In the genomic region with DNA sequence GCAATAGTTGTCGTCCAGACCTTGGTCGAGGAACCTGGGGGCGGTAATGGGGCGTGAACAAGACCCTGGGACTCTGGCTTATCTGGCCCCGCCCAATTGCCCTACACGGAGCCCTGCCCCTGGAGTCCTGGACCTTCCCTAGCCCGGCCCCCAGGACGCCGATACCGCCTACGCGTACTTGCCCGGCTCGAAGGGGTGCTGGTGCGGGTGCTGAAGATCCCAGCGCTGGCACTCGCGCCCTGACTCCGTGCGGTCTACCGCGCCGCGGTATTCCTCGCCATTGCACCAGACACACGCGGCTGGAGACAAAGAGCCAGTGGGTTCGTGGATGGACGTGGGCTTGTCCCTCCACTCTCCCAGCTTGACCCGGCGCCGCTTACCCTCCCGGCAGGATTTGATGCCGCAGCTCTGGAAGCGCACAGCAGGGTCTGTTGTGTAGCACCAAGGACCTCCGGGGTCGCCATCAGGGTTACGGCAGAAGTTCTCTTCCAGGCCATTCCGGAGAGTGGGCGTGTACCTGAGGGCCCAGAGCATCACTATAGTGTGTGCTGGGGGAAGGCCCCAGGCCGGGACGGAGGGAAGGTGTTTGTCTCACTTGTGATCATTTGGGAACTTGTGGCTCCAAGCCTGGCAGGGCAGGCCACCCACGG, we compare ENCODE assay signal across 8 cellular contexts. TPM values are rescaled to one million over a fixed set of nuclear protein-coding genes. Genes with fewer than 3 reads are reported as not detected.
DNase-seq lines count a peak whose midpoint lies in the region; FAIRE-seq and TF ChIP-seq lines count a peak whose summit lies in the region.
"Not testable (repeated sequence)": the region's sequence is repeated elsewhere in the genome, so short reads cannot be mapped to it uniquely, and the experiment has no call there.

No MANE protein-coding gene starts in this region.

- intact Hi-C loops in A673 (cut with micrococcal nuclease; ENCODE audit: unreplicated experiment); esophagus muscularis mucosa (cut with DNase I): not testable (repeated sequence)

- FAIRE-seq in astrocyte (lab: Jason Lieb, UNC): not testable (repeated sequence)

- H3K79me2 ChIP-seq in astrocyte (ENCODE audit: insufficient read depth, low read length) (peaks cover 20% of the 10 kb centered on the region), neural progenitor cell (ENCODE audit: low read depth) (peaks cover 13% of the 10 kb centered on the region)

- peaks cover 9 to 17% (median 13%) of the 10 kb centered on the region in 3 donors for H3K4me1 Mint-ChIP-seq in IgD-negative memory B cell
- not testable (repeated sequence) for H3K4me1 Mint-ChIP-seq in astrocyte (ENCODE audit: low read depth, unreplicated experiment)
- peaks cover 32 to 43% of the 10 kb centered on the region in 2 donors for H3K4me1 Mint-ChIP-seq in immature natural killer cell
- H3K4me1 Mint-ChIP-seq in neural progenitor cell: peaks cover 20% of the 10 kb centered on the region

- H2AFZ ChIP-seq in astrocyte (ENCODE audit: low read depth, low read length): peak overlapping the region; percentile 63
- peak overlapping the region; percentile 27 for H2AFZ ChIP-seq in neural progenitor cell (replicated peaks)

- peak overlapping the region; percentile 31 for H3K9ac ChIP-seq in astrocyte (ENCODE audit: low read length)
- not testable (repeated sequence) for H3K9ac ChIP-seq in neural progenitor cell

- not testable (repeated sequence) for TF ChIP-seq EP300 in esophagus muscularis mucosa (IDR thresholded peaks at IDR 0.05)

- not testable (repeated sequence) for H3K27me3 ChIP-seq in A673 (replicated peaks; ENCODE audit: insufficient read depth, low read depth, low read length, poor library complexity); astrocyte (ENCODE audit: insufficient read depth, low read length)
- H3K27me3 ChIP-seq in esophagus muscularis mucosa (peaks cover 0 to 35% (median 7%) of the 10 kb centered on the region in 4 donors), neural progenitor cell (peaks cover 19% of the 10 kb centered on the region)

- peaks cover 19% of the 10 kb centered on the region for H3F3A ChIP-seq in neural progenitor cell (ENCODE audit: low read depth)

- H3K4me1 ChIP-seq in A673 (ENCODE audit: insufficient read depth, low read length, poor library complexity, severe bottlenecking); neural progenitor cell: not testable (repeated sequence)
- H3K4me1 ChIP-seq in astrocyte (ENCODE audit: insufficient read depth, low read length): peaks cover 11% of the 10 kb centered on the region
- H3K4me1 ChIP-seq in esophagus muscularis mucosa: peaks cover 30 to 50% (median 45%) of the 10 kb centered on the region in 4 donors

- H3K4me3 Mint-ChIP-seq in IgD-negative memory B cell (peak overlapping the region; percentile 71 to 96 (median 78)), astrocyte (ENCODE audit: unreplicated experiment) (peak overlapping the region; percentile 73), immature natural killer cell (peak overlapping the region in 4 of 5 donors; percentile 27 to 55 (median 34)), neural progenitor cell (peak overlapping the region; percentile 71)

- CTCF ChIA-PET in A673 (lab: Charles Lee): not testable (repeated sequence)

- TF ChIP-seq POLR2A in esophagus muscularis mucosa (IDR thresholded peaks at IDR 0.05; ENCODE audit: low read depth): not testable (repeated sequence)

- H3K4me3 ChIP-seq in A673 (ENCODE audit: low read depth, low read length, poor library complexity, severe bottlenecking): peak overlapping the region; percentile 12
- H3K4me3 ChIP-seq in astrocyte (ENCODE audit: insufficient read depth, low read depth, low read length): peak overlapping the region; percentile 10
- H3K4me3 ChIP-seq in esophagus muscularis mucosa: peak overlapping the region; percentile 23 to 49 (median 26)
- H3K4me3 ChIP-seq in neural progenitor cell: peak overlapping the region; percentile 41

- peak overlapping the region; percentile 74 for H3K4me2 ChIP-seq in astrocyte (ENCODE audit: low read length)
- H3K4me2 ChIP-seq in neural progenitor cell: peak overlapping the region; percentile 68

- H3K27ac Mint-ChIP-seq in IgD-negative memory B cell (peak overlapping the region in 2 of 3 donors; percentile 13 to 88), astrocyte (ENCODE audit: unreplicated experiment) (peak overlapping the region; percentile 58), immature natural killer cell (peak overlapping the region in 2 of 6 donors; percentile 7 to 58)
- not testable (repeated sequence) for H3K27ac Mint-ChIP-seq in neural progenitor cell

- not testable (repeated sequence) for H3K27me3 Mint-ChIP-seq in IgD-negative memory B cell; astrocyte (ENCODE audit: low read depth, unreplicated experiment); neural progenitor cell (ENCODE audit: insufficient read depth, low read depth)
- H3K27me3 Mint-ChIP-seq in immature natural killer cell (ENCODE audit: low read depth in 3 of 3): peaks cover 8 to 14% (median 9%) of the 10 kb centered on the region in 3 donors

- 37% methylated on average over 7 of the region's 43 CpGs for WGBS in esophagus muscularis mucosa

- not testable (repeated sequence) for H3K9me3 ChIP-seq in A673 (ENCODE audit: low read depth, low read length, poor library complexity, severe bottlenecking); astrocyte (ENCODE audit: insufficient read depth, low read depth, low read length); esophagus muscularis mucosa; neural progenitor cell (ENCODE audit: low read depth)

- not testable (repeated sequence) for BruUV-seq in A673 (replicated peaks; lab: Mats Ljungman, UMichigan)

- H3K36me3 Mint-ChIP-seq in IgD-negative memory B cell; astrocyte (ENCODE audit: low read depth, unreplicated experiment); immature natural killer cell; neural progenitor cell: not testable (repeated sequence)

- not testable (repeated sequence) for H3K9me3 Mint-ChIP-seq in IgD-negative memory B cell; astrocyte (ENCODE audit: unreplicated experiment); immature natural killer cell; neural progenitor cell

- H3K36me3 ChIP-seq in A673 (ENCODE audit: insufficient read depth, low read length, poor library complexity, severe bottlenecking); astrocyte (ENCODE audit: insufficient read depth, low read length); neural progenitor cell: not testable (repeated sequence)
- peaks cover 20 to 40% (median 28%) of the 10 kb centered on the region in 4 donors for H3K36me3 ChIP-seq in esophagus muscularis mucosa

- POLR2A ChIA-PET in A673 (lab: Charles Lee; ENCODE audit: low non-redundant PET): not testable (repeated sequence)

- H4K20me1 ChIP-seq in astrocyte (ENCODE audit: insufficient read depth, low read length); neural progenitor cell (ENCODE audit: low read depth): not testable (repeated sequence)

- not testable (repeated sequence) for H3K27ac ChIP-seq in A673 (ENCODE audit: low read depth, low read length, poor library complexity, severe bottlenecking); astrocyte (ENCODE audit: low read depth, low read length); esophagus muscularis mucosa (replicated peaks in 1 of 4); neural progenitor cell

- not testable (repeated sequence) for TF ChIP-seq CTCF in A673 (conservative IDR thresholded peaks at IDR 0.05; ENCODE audit: low read depth, low read length); astrocyte (IDR thresholded peaks at IDR 0.05; ENCODE audit: insufficient read depth, low read depth, low read length); esophagus muscularis mucosa (IDR thresholded peaks at IDR 0.05); neural progenitor cell (IDR thresholded peaks at IDR 0.05)

- peak; percentile 29 for DNase-seq in A673 (ENCODE audit: low spot score)
- peak; percentile 21 for DNase-seq in activated CD4-positive, alpha-beta T cell treated with anti-CD3 and anti-CD28 coated beads, Interleukin-2, amount 50 U/mL, for 1 hour
- peak; percentile 31 for DNase-seq in astrocyte (ENCODE audit: low read depth)
- not testable (repeated sequence) for DNase-seq in esophagus muscularis mucosa (ENCODE audit: extremely low spot score)
- peak in 2 of 3 donors; percentile 18 to 26 for DNase-seq in immature natural killer cell
- DNase-seq in neural progenitor cell (ENCODE audit: low spot score): peak; percentile 79
- DNase-seq in stimulated activated CD4-positive, alpha-beta T cell treated with anti-CD3 and anti-CD28 coated beads, Interleukin-4, amount 100 ng/mL, for 1 hour: peak; percentile 41

RNA-seq across cellular contexts. Expression of gene MST1, which starts 2.4 kb away (rescaled TPM):
- total RNA-seq in A673 (2021) (3.7 and 4.5 TPM in 2 replicates), astrocyte (9.3 and 15.1 TPM in 2 replicates), esophagus muscularis mucosa (1 to 10 TPM; 1.7 to 4.7 (median 3.8) TPM), neural progenitor cell (ENCODE audit: low replicate concordance) (2.7 and 8.8 TPM in 2 replicates)
- polyA plus RNA-seq in IgD-negative memory B cell (1.3 TPM), immature natural killer cell (1 to 10 TPM in 1 of 3 donors, under 1 TPM in 1, not detected in 1; 0.19 to 1.3 TPM)

RNA-seq across cellular contexts. Expression of gene RNF123, which starts 2.5 kb away (rescaled TPM):
- total RNA-seq in A673 (2021) (31.0 and 31.5 TPM in 2 replicates), astrocyte (40.9 and 49.8 TPM in 2 replicates), esophagus muscularis mucosa (10 to 100 TPM; 23.4 to 36.2 (median 31.5) TPM), neural progenitor cell (ENCODE audit: low replicate concordance) (15.0 and 34.4 TPM in 2 replicates)
- polyA plus RNA-seq in IgD-negative memory B cell (19.7 TPM), immature natural killer cell (10 to 100 TPM in 2 of 3 donors, 1 to 10 TPM in 1; 2.6 to 27.1 (median 11.8) TPM)

RNA-seq across cellular contexts. Expression of gene APEH, which starts 12.7 kb away (rescaled TPM):
- total RNA-seq in A673 (2021) (64.9 and 67.4 TPM in 2 replicates), astrocyte (80.8 and 91.2 TPM in 2 replicates), esophagus muscularis mucosa (10 to 100 TPM; 48.2 to 75.5 (median 68.1) TPM), neural progenitor cell (ENCODE audit: low replicate concordance) (132 and 160 TPM in 2 replicates)
- polyA plus RNA-seq in IgD-negative memory B cell (84.5 TPM), immature natural killer cell (100 to 1,000 TPM in 2 of 3 donors, 10 to 100 TPM in 1; 88.0 to 130 (median 121) TPM)

RNA-seq across cellular contexts. Expression of gene AMIGO3, which starts 32.6 kb away (rescaled TPM):
- total RNA-seq in A673 (2021) (0.28 TPM in 1 of 2 replicates, not detected in the other), astrocyte (0.16 TPM in 1 of 2 replicates, not detected in the other), esophagus muscularis mucosa (1 to 10 TPM in 2 of 4 donors, not detected in 2; 1.2 to 1.7 TPM), neural progenitor cell (ENCODE audit: low replicate concordance) (2.6 TPM in 1 of 2 replicates, not detected in the other)
- polyA plus RNA-seq in IgD-negative memory B cell (1.5 TPM), immature natural killer cell (1 to 10 TPM in 2 of 3 donors, not detected in 1; 1.5 to 1.7 TPM)

RNA-seq across cellular contexts. Expression of gene GMPPB, which starts 36.9 kb away (rescaled TPM):
- 15.2 and 16.6 TPM in 2 replicates for total RNA-seq in A673 (2021)
- 27.5 TPM for polyA plus RNA-seq in IgD-negative memory B cell
- 21.4 and 24.6 TPM in 2 replicates for total RNA-seq in astrocyte
- total RNA-seq in esophagus muscularis mucosa: 10 to 100 TPM; 12.0 to 18.9 (median 17.6) TPM
- polyA plus RNA-seq in immature natural killer cell: 10 to 100 TPM; 13.5 to 35.2 (median 32.5) TPM
- total RNA-seq in neural progenitor cell (ENCODE audit: low replicate concordance): 10.6 and 18.8 TPM in 2 replicates
